In the genomic region with DNA sequence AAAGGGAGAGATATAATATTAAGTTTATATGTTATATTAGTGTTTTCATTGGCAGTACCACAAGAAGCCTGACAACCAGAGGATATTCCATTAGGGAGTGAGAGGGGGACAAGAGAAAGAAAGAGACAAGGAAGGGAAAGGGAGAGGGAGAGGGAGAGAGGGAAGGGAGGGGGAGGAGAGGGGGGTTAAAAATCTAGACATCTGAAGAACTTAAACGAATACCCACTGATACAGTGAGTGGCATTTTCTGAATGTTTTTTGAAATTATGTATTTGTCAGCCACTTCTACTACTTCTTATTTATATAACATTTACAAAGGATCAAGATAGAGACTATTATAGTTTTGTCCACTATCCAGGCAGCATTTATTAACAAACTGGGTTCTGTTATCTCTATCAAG, we compare ENCODE assay signal across 1 cellular context.
A peak's percentile ranks its signal among the peaks of the same experiment; 100 is the strongest.
TF ChIP-seq lines count a peak whose summit lies in the region.

No MANE protein-coding gene starts in this region.

TF ChIP-seq in HEK293, 187 proteins besides CTCF, POLR2A, EP300 and RAD21:
- TF ChIP-seq, protein P1, sequence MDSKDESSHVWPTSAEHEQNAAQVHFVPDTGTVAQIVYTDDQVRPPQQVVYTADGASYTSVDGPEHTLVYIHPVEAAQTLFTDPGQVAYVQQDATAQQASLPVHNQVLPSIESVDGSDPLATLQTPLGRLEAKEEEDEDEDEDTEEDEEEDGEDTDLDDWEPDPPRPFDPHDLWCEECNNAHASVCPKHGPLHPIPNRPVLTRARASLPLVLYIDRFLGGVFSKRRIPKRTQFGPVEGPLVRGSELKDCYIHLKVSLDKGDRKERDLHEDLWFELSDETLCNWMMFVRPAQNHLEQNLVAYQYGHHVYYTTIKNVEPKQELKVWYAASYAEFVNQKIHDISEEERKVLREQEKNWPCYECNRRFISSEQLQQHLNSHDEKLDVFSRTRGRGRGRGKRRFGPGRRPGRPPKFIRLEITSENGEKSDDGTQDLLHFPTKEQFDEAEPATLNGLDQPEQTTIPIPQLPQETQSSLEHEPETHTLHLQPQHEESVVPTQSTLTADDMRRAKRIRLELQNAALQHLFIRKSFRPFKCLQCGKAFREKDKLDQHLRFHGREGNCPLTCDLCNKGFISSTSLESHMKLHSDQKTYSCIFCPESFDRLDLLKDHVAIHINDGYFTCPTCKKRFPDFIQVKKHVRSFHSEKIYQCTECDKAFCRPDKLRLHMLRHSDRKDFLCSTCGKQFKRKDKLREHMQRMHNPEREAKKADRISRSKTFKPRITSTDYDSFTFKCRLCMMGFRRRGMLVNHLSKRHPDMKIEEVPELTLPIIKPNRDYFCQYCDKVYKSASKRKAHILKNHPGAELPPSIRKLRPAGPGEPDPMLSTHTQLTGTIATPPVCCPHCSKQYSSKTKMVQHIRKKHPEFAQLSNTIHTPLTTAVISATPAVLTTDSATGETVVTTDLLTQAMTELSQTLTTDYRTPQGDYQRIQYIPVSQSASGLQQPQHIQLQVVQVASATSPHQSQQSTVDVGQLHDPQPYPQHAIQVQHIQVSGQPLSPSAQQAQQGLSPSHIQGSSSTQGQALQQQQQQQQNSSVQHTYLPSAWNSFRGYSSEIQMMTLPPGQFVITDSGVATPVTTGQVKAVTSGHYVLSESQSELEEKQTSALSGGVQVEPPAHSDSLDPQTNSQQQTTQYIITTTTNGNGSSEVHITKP (tag by site-specific recombination; IDR thresholded peaks at IDR 0.05), result peak; percentile 79
- TF ChIP-seq INSM2 (tag by site-specific recombination; IDR thresholded peaks at IDR 0.05), result no peak
- 0 out of 2 replicates have a peak, but pooled peaks have one; percentile 13 for TF ChIP-seq PRDM1 (tag by site-specific recombination; IDR thresholded peaks at IDR 0.05)
